Comparison of ENCODE assay signal across 1 cellular context in genomic region chr4:126440297-126440696, GRCh38.
TF ChIP-seq lines count a peak whose summit lies in the region.

No MANE protein-coding gene starts in this region.

TF ChIP-seq in H1, 55 proteins besides CTCF, POLR2A, EP300 and RAD21 (continued from another document):
- TF ChIP-seq CTBP2 (IDR thresholded peaks at IDR 0.05; ENCODE audit: borderline replicate concordance, insufficient read depth, insufficient read length, low read length) (no peak), CBX5 (IDR thresholded peaks at IDR 0.05; ENCODE audit: low read depth, low read length) (no peak), CHD7 (IDR thresholded peaks at IDR 0.05; ENCODE audit: insufficient replicate concordance, low read length) (no peak), RBBP5 (IDR thresholded peaks at IDR 0.05; ENCODE audit: borderline replicate concordance, low read depth, low read length) (no peak)
